15 cellular contexts compared by ENCODE assay signal in genomic region chr9:125470767-125471580, GRCh38.
"Had no signal": no experiment of that assay in that cellular context is flagged by ENCODE, and none has a peak within 500 bp of the region (broad histone marks: within the 10 kb centered on the region; RNA-seq: fewer than 3 reads in every experiment).

No MANE protein-coding gene starts in this region.

- DNase-seq: activated CD4-positive, alpha-beta T cell treated with anti-CD3 and anti-CD28 coated beads for 48 hours; activated effector memory CD4-positive, alpha-beta T cell treated with anti-CD3 and anti-CD28 coated beads, Interleukin-2, amount 50 U/mL, for 16 hours; activated T-cell treated with anti-CD3 and anti-CD28 coated beads, Interleukin-2, amount 50 U/mL, for 4 hours; amygdala; dorsolateral prefrontal cortex; esophagus squamous epithelium; foreskin fibroblast; immature natural killer cell; pancreas; SJCRH30; small intestine; SW 1271; trophoblast cell had no signal

- ATAC-seq: activated naive CD4-positive, alpha-beta T cell treated with anti-CD3 and anti-CD28 coated beads, Interleukin-2, amount 50 U/mL, for 72 hours; activated T-cell treated with anti-CD3 and anti-CD28 coated beads, Interleukin-2, amount 50 U/mL, for 4 hours; pancreas had no signal

- H3K27ac Mint-ChIP-seq: activated naive CD4-positive, alpha-beta T cell treated with anti-CD3 and anti-CD28 coated beads, Interleukin-2, amount 50 U/mL, for 72 hours had no signal

- H3K4me1 ChIP-seq: pancreas had no signal

- H3K27ac ChIP-seq: dorsolateral prefrontal cortex, pancreas, SJCRH30, VCaP had no signal

- H3K27me3 ChIP-seq: dorsolateral prefrontal cortex, esophagus squamous epithelium, pancreas, SJCRH30 had no signal

- H3K9me3 ChIP-seq: esophagus squamous epithelium, pancreas, SJCRH30 had no signal

- H3K4me3 ChIP-seq: dorsolateral prefrontal cortex, esophagus squamous epithelium, pancreas, SJCRH30 had no signal

- H3K9me3 Mint-ChIP-seq: activated naive CD4-positive, alpha-beta T cell treated with anti-CD3 and anti-CD28 coated beads, Interleukin-2, amount 50 U/mL, for 72 hours; activated T-cell treated with anti-CD3 and anti-CD28 coated beads, Interleukin-2, amount 50 U/mL, for 4 hours; immature natural killer cell had no signal

- H3K36me3 ChIP-seq: pancreas, SJCRH30 had no signal

- H3K4me3 Mint-ChIP-seq: activated T-cell treated with anti-CD3 and anti-CD28 coated beads, Interleukin-2, amount 50 U/mL, for 4 hours; immature natural killer cell had no signal
